Comparison of ENCODE assay signal across 33 cellular contexts in the genomic region with DNA sequence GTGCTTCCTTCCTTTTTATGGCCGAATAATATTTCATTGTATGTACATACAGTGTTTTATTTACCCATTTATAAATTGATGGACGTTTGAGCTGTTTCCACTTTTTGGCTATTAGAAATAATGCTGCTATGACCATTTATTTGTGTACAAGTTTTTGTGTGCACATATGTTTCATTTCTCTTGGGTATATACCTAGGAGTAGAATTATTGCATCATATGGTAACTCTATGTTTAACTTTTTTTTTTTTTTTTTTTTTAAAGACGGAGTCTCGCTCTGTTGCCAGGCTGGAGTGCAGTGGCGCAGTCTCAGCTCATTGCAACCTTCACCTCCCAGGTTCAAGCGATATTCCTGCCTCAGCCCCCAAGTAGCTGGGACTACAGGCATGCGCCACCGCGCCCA. TPM values are rescaled to one million over a fixed set of nuclear protein-coding genes. Genes with fewer than 3 reads are reported as not detected.
"Had no signal": no experiment of that assay in that cellular context is flagged by ENCODE, and none has a peak within 500 bp of the region (broad histone marks: within the 10 kb centered on the region; RNA-seq: fewer than 3 reads in every experiment).

No MANE protein-coding gene starts in this region.

- H3K4me3 ChIP-seq: ascending aorta, cardiac muscle cell had no signal

- H3K4me1 ChIP-seq: ascending aorta had no signal

- FAIRE-seq: bronchial epithelial cell, TTC549 had no signal

- H3K27me3 ChIP-seq: ascending aorta, cardiac muscle cell had no signal

- ATAC-seq: activated CD8-positive, alpha-beta memory T cell treated with anti-CD3 and anti-CD28 coated beads, Interleukin-2, amount 10 ng/mL, durations not matched to agents 7 days and 5 days; activated CD8-positive, alpha-beta T cell treated with anti-CD3 and anti-CD28 coated beads, Interleukin-2, amount 10 ng/mL, durations not matched to agents 7 days and 5 days; activated naive CD8-positive, alpha-beta T cell treated with anti-CD3 and anti-CD28 coated beads, Interleukin-2, amount 50 U/mL, for 24 hours had no signal

- DNase-seq: activated B cell treated with CpG ODN at 0.5 μM for 24 hours; activated CD4-positive, alpha-beta memory T cell treated with anti-CD3 and anti-CD28 coated beads for 36 hours; activated CD4-positive, alpha-beta T cell treated with anti-CD3 and anti-CD28 coated beads for 4 hours; activated CD4-positive, alpha-beta T cell treated with anti-CD3 and anti-CD28 coated beads, Interleukin-2, amount 10 ng/mL, durations not matched to agents 24 days and 14 days; activated CD4-positive, alpha-beta T cell treated with anti-CD3 and anti-CD28 coated beads, Interleukin-2, amount 50 U/mL, for 1 hour; activated CD4-positive, alpha-beta T cell treated with anti-CD3 and anti-CD28 coated beads, Interleukin-2, amount 50 U/mL, for 4 hours; activated CD4-positive, CD25-positive, alpha-beta regulatory T cell treated with anti-CD3 and anti-CD28 coated beads, Interleukin-2, amount 50 U/mL, for 72 hours; activated CD8-positive, alpha-beta memory T cell treated with anti-CD3 and anti-CD28 coated beads for 24 hours; activated CD8-positive, alpha-beta memory T cell treated with anti-CD3 and anti-CD28 coated beads, Interleukin-2, amount 10 ng/mL, durations not matched to agents 7 days and 5 days; activated CD8-positive, alpha-beta memory T cell treated with anti-CD3 and anti-CD28 coated beads, Interleukin-2, amount 50 U/mL, for 48 hours; activated CD8-positive, alpha-beta T cell treated with anti-CD3 and anti-CD28 coated beads, Interleukin-2, amount 10 ng/mL, durations not matched to agents 7 days and 5 days; activated effector memory CD4-positive, alpha-beta T cell treated with Interleukin-2 at 50 U/mL for 16 hours; activated gamma-delta T cell; activated naive CD4-positive, alpha-beta T cell treated with anti-CD3 and anti-CD28 coated beads, Interleukin-2, amount 10 ng/mL, durations not matched to agents 7 days and 5 days; activated naive CD4-positive, alpha-beta T cell treated with Interleukin-2 at 50 U/mL for 16 hours; activated naive CD8-positive, alpha-beta T cell treated with anti-CD3 and anti-CD28 coated beads, Interleukin-2, amount 10 ng/mL, durations not matched to agents 7 days and 5 days; activated naive CD8-positive, alpha-beta T cell treated with anti-CD3 and anti-CD28 coated beads, Interleukin-2, amount 50 U/mL, for 24 hours; activated T-cell treated with anti-CD3 and anti-CD28 coated beads, Interleukin-2, amount 50 U/mL, for 24 hours; activated T-cell treated with anti-CD3 and anti-CD28 coated beads, Interleukin-2, amount 50 U/mL, for 48 hours; amygdala; anterior cingulate cortex; caudate nucleus; cerebellar nuclear complex; T-helper 1 cell; T-helper 2 cell; T-helper 9 cell had no signal

- H3K9me3 ChIP-seq: ascending aorta had no signal

- H3K27ac ChIP-seq: ascending aorta, cardiac muscle cell, VCaP had no signal

RNA-seq across cellular contexts. Expression of a gene that starts 34.5 kb away (rescaled TPM):
- total RNA-seq: activated B cell treated with CpG ODN at 0.5 μM for 24 hours; activated CD4-positive, alpha-beta T cell treated with anti-CD3 and anti-CD28 coated beads, Interleukin-2, amount 10 ng/mL, durations not matched to agents 24 days and 14 days; activated CD8-positive, alpha-beta memory T cell treated with anti-CD3 and anti-CD28 coated beads, Interleukin-2, amount 10 ng/mL, durations not matched to agents 7 days and 5 days; activated CD8-positive, alpha-beta T cell treated with anti-CD3 and anti-CD28 coated beads, Interleukin-2, amount 10 ng/mL, durations not matched to agents 7 days and 5 days; activated naive CD8-positive, alpha-beta T cell treated with anti-CD3 and anti-CD28 coated beads, Interleukin-2, amount 10 ng/mL, durations not matched to agents 7 days and 5 days; activated T-helper 2 cell treated with anti-CD3 and anti-CD28 coated beads, Interferon-gamma antibody, Interleukin-2, Interleukin-4, amounts not matched to agents 10 μg/mL and 5 μg/mL and 100 μg/mL, durations not matched to agents 14 hours and 24 hours and 36 hours; ascending aorta; bronchial epithelial cell; cardiac muscle cell; chondrocyte had no signal
- polyA plus RNA-seq: cardiac muscle cell had no signal
